36 cellular contexts compared by ENCODE assay signal in the genomic region with DNA sequence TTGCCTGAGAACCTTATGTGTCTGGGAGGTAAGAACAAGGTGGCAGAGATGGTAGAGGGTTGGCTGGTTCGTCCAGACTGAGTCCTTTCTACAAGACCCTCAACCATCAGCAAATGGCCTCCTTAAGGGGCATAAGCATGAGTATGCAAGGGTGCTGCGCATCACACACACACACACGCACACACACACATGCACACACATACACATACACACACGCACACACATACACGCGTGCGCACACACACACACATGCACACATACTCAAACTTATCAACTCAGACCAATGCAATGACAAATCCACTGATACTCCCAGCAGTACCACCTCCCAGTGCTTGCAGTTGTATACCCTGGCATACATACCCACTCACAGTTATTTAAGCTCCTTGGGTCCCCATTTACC. TPM values are rescaled to one million over a fixed set of nuclear protein-coding genes. Genes with fewer than 3 reads are reported as not detected.
"Had no signal": no experiment of that assay in that cellular context is flagged by ENCODE, and none has a peak within 500 bp of the region (broad histone marks: within the 10 kb centered on the region; RNA-seq: fewer than 3 reads in every experiment).

No MANE protein-coding gene starts in this region.

- H3K27ac ChIP-seq: adrenal gland, brain microvascular endothelial cell, Peyer's patch, VCaP had no signal

- DNase-seq: activated B cell treated with CpG ODN at 0.5 μM for 24 hours; activated CD4-positive, alpha-beta memory T cell treated with anti-CD3 and anti-CD28 coated beads for 36 hours; activated CD4-positive, alpha-beta T cell treated with anti-CD3 and anti-CD28 coated beads for 4 hours; activated CD4-positive, alpha-beta T cell treated with anti-CD3 and anti-CD28 coated beads, Interleukin-2, amount 50 U/mL, for 1 hour; activated CD4-positive, CD25-positive, alpha-beta regulatory T cell treated with anti-CD3 and anti-CD28 coated beads, Interleukin-2, amount 50 U/mL, for 72 hours; activated CD8-positive, alpha-beta memory T cell treated with anti-CD3 and anti-CD28 coated beads, Interleukin-2, amount 50 U/mL, for 4 hours; activated gamma-delta T cell treated with Interleukin-2 at 50 U/mL for 16 hours; activated naive CD4-positive, alpha-beta T cell treated with anti-CD3 and anti-CD28 coated beads for 36 hours; activated T-cell treated with anti-CD3 and anti-CD28 coated beads for 4 hours; activated T-cell treated with anti-CD3 and anti-CD28 coated beads, Interleukin-2, amount 50 U/mL, for 4 hours; adrenal gland; anterior cingulate cortex; brain microvascular endothelial cell; Kasumi-1; KG1; MG63; MV-4-11; NCI-H1092; NCI-H1436 treated with DMSO at 0.1 percent for 48 hours; NCI-H1694 treated with DMSO at 0.1 percent for 48 hours; NCI-H2029; NCI-H345; NCI-H524 treated with DMSO at 0.1 percent for 48 hours; PC-3; Peyer's patch; RPMI8226; SHP77 treated with DMSO at 0.1 percent for 48 hours; T-cell; T-helper 2 cell; T-helper 9 cell had no signal

- ATAC-seq: activated naive CD4-positive, alpha-beta T cell treated with anti-CD3 and anti-CD28 coated beads, Interleukin-2, amount 50 U/mL, for 72 hours; activated T-cell treated with anti-CD3 and anti-CD28 coated beads, Interleukin-2, amount 50 U/mL, for 4 hours; PC-3; SK-N-SH treated with all-trans-retinoic acid at 6 μM for 48 hours; T-cell had no signal

- H3K4me3 ChIP-seq: adrenal gland, MG63, Peyer's patch had no signal

- H3K9me3 ChIP-seq: adrenal gland, MG63, Peyer's patch had no signal

- H3K36me3 ChIP-seq: adrenal gland, brain microvascular endothelial cell, MG63, Peyer's patch had no signal

RNA-seq across cellular contexts. Expression of a gene that starts 57.0 kb away (rescaled TPM):
- total RNA-seq: activated B cell treated with CpG ODN at 0.5 μM for 24 hours; activated CD4-positive, alpha-beta memory T cell treated with anti-CD3 and anti-CD28 coated beads for 36 hours; activated naive CD4-positive, alpha-beta T cell treated with anti-CD3 and anti-CD28 coated beads for 36 hours; activated naive CD4-positive, alpha-beta T cell treated with anti-CD3 and anti-CD28 coated beads, Interleukin-2, amount 50 U/mL, for 72 hours; activated T-cell treated with anti-CD3 and anti-CD28 coated beads, Interleukin-2, amount 50 U/mL, for 4 hours; activated T-helper 1 cell treated with anti-CD3 and anti-CD28 coated beads, Interleukin-12 subunit alpha, Interleukin-12 subunit beta, Interleukin-2, Interleukin-4 antibody, amounts not matched to agents 30 ng/mL and 10 ng/mL and 1 ng/mL, durations not matched to agents 14 hours and 24 hours and 36 hours; NCI-H460; SK-MEL-5 had no signal
